24 cellular contexts compared by ENCODE assay signal in genomic region chr15:42749266-42749665, GRCh38.
"Had no signal": no experiment of that assay in that cellular context is flagged by ENCODE, and none has a peak within 500 bp of the region (broad histone marks: within the 10 kb centered on the region; RNA-seq: fewer than 3 reads in every experiment).

No MANE protein-coding gene starts in this region.

- DNase-seq: activated B cell treated with CpG ODN at 0.5 μM for 24 hours; activated CD4-positive, alpha-beta memory T cell treated with anti-CD3 and anti-CD28 coated beads, Interleukin-2, amount 10 ng/mL, durations not matched to agents 7 days and 5 days; activated CD4-positive, alpha-beta T cell treated with anti-CD3 and anti-CD28 coated beads, Interleukin-2, amount 10 ng/mL, durations not matched to agents 7 days and 5 days; activated gamma-delta T cell treated with Interleukin-2 at 50 U/mL for 16 hours; activated naive CD4-positive, alpha-beta T cell treated with anti-CD3 and anti-CD28 coated beads, Interleukin-2, amount 10 ng/mL, durations not matched to agents 7 days and 5 days; activated naive CD8-positive, alpha-beta T cell treated with anti-CD3 and anti-CD28 coated beads for 36 hours; activated T-cell treated with anti-CD3 and anti-CD28 coated beads for 4 hours; activated T-cell treated with anti-CD3 and anti-CD28 coated beads, Interleukin-2, amount 50 U/mL, for 72 hours; brain microvascular endothelial cell; Karpas-422; MM.1S; NCI-H1105; NCI-H1436; NCI-H1694 treated with DMSO at 0.1 percent for 48 hours; NCI-H2029 treated with DMSO at 0.1 percent for 48 hours; NCI-H226; NCI-H526; PC-3; T-cell; T-helper 2 cell; T1000 had no signal

- H3K27me3 ChIP-seq: brain microvascular endothelial cell, cardiac muscle cell, SJSA1 had no signal

- H3K4me1 ChIP-seq: SJSA1 had no signal

- H3K27ac ChIP-seq: brain microvascular endothelial cell, cardiac muscle cell, SJSA1 had no signal

- H3K4me3 ChIP-seq: cardiac muscle cell, K562, SJSA1 had no signal

- ATAC-seq: activated T-cell treated with anti-CD3 and anti-CD28 coated beads, Interleukin-2, amount 50 U/mL, for 72 hours; K562; PC-3; T-cell had no signal

- H3K36me3 ChIP-seq: brain microvascular endothelial cell had no signal

- H3K9me3 ChIP-seq: SJSA1 had no signal
